Comparison of ENCODE assay signal across 9 cellular contexts in genomic region chr17:63550816-63551639, GRCh38. TPM values are rescaled to one million over a fixed set of nuclear protein-coding genes. Genes with fewer than 3 reads are reported as not detected.
DNase-seq lines count a peak whose midpoint lies in the region; ATAC-seq, FAIRE-seq and TF ChIP-seq lines count a peak whose summit lies in the region.
"Had no signal": no experiment of that assay in that cellular context is flagged by ENCODE, and none has a peak within 500 bp of the region (broad histone marks: within the 10 kb centered on the region; RNA-seq: fewer than 3 reads in every experiment).

No MANE protein-coding gene starts in this region.

- peak overlapping the region; percentile 98 for H3K4me2 ChIP-seq in OCI-LY3 (ENCODE audit: low read length)

- H3K4me1 ChIP-seq in OCI-LY3 (ENCODE audit: low read length) (peaks cover 15% of the 10 kb centered on the region), kidney (ENCODE audit: control insufficient read depth in 1 of 2, insufficient read depth in 1 of 2, low read depth in 1 of 2, low read length in 2 of 2) (peaks cover 8 to 15% of the 10 kb centered on the region in 2 donors)

- ATAC-seq in HG03039 (IDR thresholded peaks at IDR 0.05; ENCODE audit: unreplicated experiment) (peak; percentile 1), GM21381 (IDR thresholded peaks at IDR 0.05; ENCODE audit: unreplicated experiment) (no peak)
- ATAC-seq in stimulated activated effector memory CD8-positive, alpha-beta T cell treated with anti-CD3 and anti-CD28 coated beads, Interleukin-12 subunit alpha, Interleukin-12 subunit beta, amount 100 ng/mL, for 72 hours: peak; percentile 0

- peaks cover 67% of the 10 kb centered on the region for H3K79me2 ChIP-seq in OCI-LY3 (ENCODE audit: low read length)

- H3K9me3 Mint-ChIP-seq in brain: no peaks in the 10 kb centered on the region
- no peaks in the 10 kb centered on the region for H3K9me3 Mint-ChIP-seq in stimulated activated effector memory CD8-positive, alpha-beta T cell treated with anti-CD3 and anti-CD28 coated beads, Interleukin-12 subunit alpha, Interleukin-12 subunit beta, amount 100 ng/mL, for 72 hours

- H3K27me3 ChIP-seq in OCI-LY3 (ENCODE audit: low read depth, low read length): no peaks in the 10 kb centered on the region

- H3K4me3 Mint-ChIP-seq in brain: peak overlapping the region; percentile 88 to 99 (median 95)
- H3K4me3 Mint-ChIP-seq in stimulated activated effector memory CD8-positive, alpha-beta T cell treated with anti-CD3 and anti-CD28 coated beads, Interleukin-12 subunit alpha, Interleukin-12 subunit beta, amount 100 ng/mL, for 72 hours: peak overlapping the region; percentile 94

- H3K9me3 ChIP-seq in OCI-LY3 (ENCODE audit: insufficient read depth, low read length): no peaks in the 10 kb centered on the region
- no peaks in the 10 kb centered on the region for H3K9me3 ChIP-seq in kidney (ENCODE audit: control insufficient read depth in 1 of 2, low read length in 2 of 2)

- peak overlapping the region; percentile 39; the same call in 1 of the 2 replicates for H2AFZ ChIP-seq in OCI-LY3 (ENCODE audit: low read depth, low read length)

- peak overlapping the region; percentile 92 for H3K4me3 ChIP-seq in OCI-LY3 (ENCODE audit: low read length)
- peak overlapping the region; percentile 94 to 98 for H3K4me3 ChIP-seq in kidney (ENCODE audit: low read length in 2 of 2)

- peak overlapping the region; percentile 94 for H3K9ac ChIP-seq in OCI-LY3 (ENCODE audit: low read length)
- peak overlapping the region; percentile 63 to 90 for H3K9ac ChIP-seq in kidney (ENCODE audit: low read length in 2 of 2)

- FAIRE-seq in kidney (lab: Jason Lieb, UNC): no peak

- TF ChIP-seq CTCF in OCI-LY3 (IDR thresholded peaks at IDR 0.05; ENCODE audit: low read depth, low read length) (no peak), brain (conservative IDR thresholded peaks at IDR 0.05) (no peak), kidney (IDR thresholded peaks at IDR 0.05; ENCODE audit: borderline replicate concordance, extremely low read depth, insufficient read depth) (no peak)

- intact Hi-C loops in kidney (cut with DNase I): no loop called here

- H3K27ac ChIP-seq in OCI-LY3 (ENCODE audit: low read length) (peak overlapping the region; percentile 73), kidney (ENCODE audit: low read depth in 2 of 2, low read length in 2 of 2) (peak overlapping the region; percentile 84 to 92)

- H3K4me1 Mint-ChIP-seq in brain: peaks cover 51% of the 10 kb centered on the region
- peaks cover 42% of the 10 kb centered on the region for H3K4me1 Mint-ChIP-seq in stimulated activated effector memory CD8-positive, alpha-beta T cell treated with anti-CD3 and anti-CD28 coated beads, Interleukin-12 subunit alpha, Interleukin-12 subunit beta, amount 100 ng/mL, for 72 hours

- peaks cover 17% of the 10 kb centered on the region for H3K27me3 Mint-ChIP-seq in brain

- peak overlapping the region; percentile 96 to 99 (median 99) for H3K27ac Mint-ChIP-seq in brain
- peak overlapping the region; percentile 98 for H3K27ac Mint-ChIP-seq in stimulated activated effector memory CD8-positive, alpha-beta T cell treated with anti-CD3 and anti-CD28 coated beads, Interleukin-12 subunit alpha, Interleukin-12 subunit beta, amount 100 ng/mL, for 72 hours

- DNase-seq in NCI-H2081 (lab: John Stamatoyannopoulos, UW) (peak; percentile 40 to 56), NCI-H2081 treated with DMSO at 0.1 percent for 48 hours (lab: John Stamatoyannopoulos, UW) (no peak), kidney (no peak)
- DNase-seq in stimulated activated effector memory CD8-positive, alpha-beta T cell treated with anti-CD3 and anti-CD28 coated beads, Interleukin-12 subunit alpha, Interleukin-12 subunit beta, amount 100 ng/mL, for 72 hours (ENCODE audit: low spot score in 2 of 2): no peak

- H3K36me3 ChIP-seq in OCI-LY3 (replicated peaks; ENCODE audit: low read depth, low read length) (peaks cover 16% of the 10 kb centered on the region), kidney (ENCODE audit: control insufficient read depth in 1 of 2, insufficient read depth in 2 of 2, low read length in 2 of 2) (no peaks in the 10 kb centered on the region)

- peaks cover 47% of the 10 kb centered on the region for H4K20me1 ChIP-seq in OCI-LY3 (ENCODE audit: insufficient read depth, low read length)

- H3K36me3 Mint-ChIP-seq in brain: peaks cover 25% of the 10 kb centered on the region
- H3K36me3 Mint-ChIP-seq in stimulated activated effector memory CD8-positive, alpha-beta T cell treated with anti-CD3 and anti-CD28 coated beads, Interleukin-12 subunit alpha, Interleukin-12 subunit beta, amount 100 ng/mL, for 72 hours: peaks cover 43% of the 10 kb centered on the region

RNA-seq across cellular contexts. Expression of gene DCAF7, which starts 0.8 kb away (rescaled TPM):
- polyA plus RNA-seq in brain (ENCODE audit: insufficient read depth, low read depth, low replicate concordance): 207 TPM
- 81.0 TPM for total RNA-seq in kidney
- 19.9 TPM for polyA plus RNA-seq in kidney (ENCODE audit: insufficient read depth, low read depth, low replicate concordance)

RNA-seq across cellular contexts. Expression of gene KCNH6, which starts 27.9 kb away (rescaled TPM):
- polyA plus RNA-seq in brain (ENCODE audit: insufficient read depth, low read depth, low replicate concordance) (19.4 TPM), kidney (ENCODE audit: insufficient read depth, low read depth, low replicate concordance) (4.8 TPM)
- total RNA-seq in kidney: 0.57 TPM
- total RNA-seq: glomerular endothelial cell had no signal

RNA-seq across cellular contexts. Expression of gene TACO1, which starts 49.7 kb away (rescaled TPM):
- polyA plus RNA-seq in brain (ENCODE audit: insufficient read depth, low read depth, low replicate concordance) (29.3 TPM), kidney (ENCODE audit: insufficient read depth, low read depth, low replicate concordance) (80.1 TPM)
- 18.4 TPM for total RNA-seq in kidney

Comparison
In these comparisons a context has a peak if more than half of its experiments do, and no peak if none do; other contexts are left out.
1. DNase-seq: peak in NCI-H2081 (2 of 2); none in NCI-H2081 treated with DMSO at 0.1 percent for 48 hours (single experiment), kidney (single experiment) and stimulated activated effector memory CD8-positive, alpha-beta T cell treated with anti-CD3 and anti-CD28 coated beads, Interleukin-12 subunit alpha, Interleukin-12 subunit beta, amount 100 ng/mL, for 72 hours (0 of 2).